In genomic region chr2:25361261-25362048, GRCh38 we compare ENCODE assay signal across 8 cellular contexts. TPM values are rescaled to one million over a fixed set of nuclear protein-coding genes. Genes with fewer than 3 reads are reported as not detected.
A peak's percentile ranks its signal among the peaks of the same experiment; 100 is the strongest.
DNase-seq lines count a peak whose midpoint lies in the region; TF ChIP-seq lines count a peak whose summit lies in the region.

No MANE protein-coding gene starts in this region.

- no peaks in the 10 kb centered on the region for H3K9me3 ChIP-seq in BE2C
- H3K9me3 ChIP-seq in MG63, result no peaks in the 10 kb centered on the region
- no peaks in the 10 kb centered on the region for H3K9me3 ChIP-seq in neural progenitor cell (ENCODE audit: low read depth)

- no peak for TF ChIP-seq CTCF in BE2C (IDR thresholded peaks at IDR 0.05; ENCODE audit: low read depth, low read length)
- TF ChIP-seq CTCF in dorsolateral prefrontal cortex (IDR thresholded peaks at IDR 0.05 in 54 of 56, conservative IDR thresholded peaks at IDR 0.05 in 2 of 56; ENCODE audit: low read depth in 1 of 56, partially characterized antibody in 56 of 56), result no peak
- no peak for TF ChIP-seq CTCF in neural progenitor cell (IDR thresholded peaks at IDR 0.05)

- no peak overlapping the region for H3K27ac Mint-ChIP-seq in neural progenitor cell

- H3K4me2 ChIP-seq in neural progenitor cell, result peak overlapping the region; percentile 67

- no peaks in the 10 kb centered on the region for H3K79me2 ChIP-seq in neural progenitor cell (ENCODE audit: low read depth)

- DNase-seq in BE2C, result no peak
- DNase-seq in MG63, result no peak
- no peak for DNase-seq in dorsolateral prefrontal cortex
- DNase-seq in neural progenitor cell (ENCODE audit: low spot score), result no peak
- DNase-seq in superior temporal gyrus (ENCODE audit: extremely low spot score), result no peak
- DNase-seq in NCI-H2107 (lab: John Stamatoyannopoulos, UW), result no peak
- DNase-seq in KG1 (lab: John Stamatoyannopoulos, UW), result no peak
- DNase-seq in DMS53 treated with DMSO at 0.1 percent for 48 hours (lab: John Stamatoyannopoulos, UW; ENCODE audit: unreplicated experiment), result no peak

- H3K4me1 Mint-ChIP-seq in neural progenitor cell, result peaks cover 14% of the 10 kb centered on the region

- peaks cover 17% of the 10 kb centered on the region for H3K27me3 Mint-ChIP-seq in neural progenitor cell (ENCODE audit: insufficient read depth, low read depth)

- H3K4me3 ChIP-seq in BE2C (ENCODE audit: low read depth, low read length) (peak overlapping the region; percentile 8; the same call in 1 of the 2 replicates), MG63 (peak overlapping the region; percentile 12; the same call in 1 of the 2 replicates), dorsolateral prefrontal cortex (peak overlapping the region; percentile 35 to 74 (median 55)), neural progenitor cell (peak overlapping the region; percentile 14)

- H3K36me3 ChIP-seq in BE2C (no peaks in the 10 kb centered on the region), MG63 (no peaks in the 10 kb centered on the region), neural progenitor cell (no peaks in the 10 kb centered on the region)

- no peaks in the 10 kb centered on the region for H3F3A ChIP-seq in neural progenitor cell (ENCODE audit: low read depth)

- H3K4me3 Mint-ChIP-seq in neural progenitor cell, result peak overlapping the region; percentile 24

- peaks cover 2% of the 10 kb centered on the region for H3K36me3 Mint-ChIP-seq in neural progenitor cell

- no peak overlapping the region for H3K9ac ChIP-seq in neural progenitor cell

- H3K27ac ChIP-seq in dorsolateral prefrontal cortex (peak overlapping the region in 11 of 59 donors; percentile 28 to 80 (median 62)), neural progenitor cell (no peak overlapping the region)

- no peaks in the 10 kb centered on the region for H4K20me1 ChIP-seq in neural progenitor cell (ENCODE audit: low read depth)

- peaks cover 3% of the 10 kb centered on the region for H3K9me3 Mint-ChIP-seq in neural progenitor cell

- peak overlapping the region; percentile 51 for H2AFZ ChIP-seq in neural progenitor cell (replicated peaks)

- H3K27me3 ChIP-seq in BE2C, result no peaks in the 10 kb centered on the region
- no peaks in the 10 kb centered on the region for H3K27me3 ChIP-seq in MG63
- no peaks in the 10 kb centered on the region for H3K27me3 ChIP-seq in dorsolateral prefrontal cortex
- H3K27me3 ChIP-seq in neural progenitor cell, result peaks cover 61% of the 10 kb centered on the region

- H3K4me1 ChIP-seq in BE2C, result no peaks in the 10 kb centered on the region
- H3K4me1 ChIP-seq in neural progenitor cell, result peaks cover 13% of the 10 kb centered on the region

- intact Hi-C loops in dorsolateral prefrontal cortex (cut with DNase I), result loop anchor here (2.0 to 10.0 kb wide), 4 partner anchors 19 to 333 kb away; partner anchors contain the start of gene DTNB (in 1 of the 2)

RNA-seq across cellular contexts. Expression of gene DNMT3A, which starts 19.7 kb away (rescaled TPM):
- polyA plus RNA-seq in BE2C (2012; ENCODE audit: insufficient read depth, insufficient read length, low read depth), result 107 TPM
- total RNA-seq in MG63 (2014; rRNA removed; shearing (Covaris generic); ENCODE audit: low replicate concordance), result 6.0 and 9.2 TPM in 2 replicates
- 10 to 100 TPM; 37.2 to 80.0 (median 54.1) TPM for total RNA-seq in dorsolateral prefrontal cortex
- 46.5 and 81.1 TPM in 2 replicates for total RNA-seq in neural progenitor cell (ENCODE audit: low replicate concordance)
